19 cellular contexts compared by ENCODE assay signal in genomic region chr3:169467703-169468102, GRCh38.
DNase-seq lines count a peak whose midpoint lies in the region; ATAC-seq, FAIRE-seq and TF ChIP-seq lines count a peak whose summit lies in the region.
"Had no signal": no experiment of that assay in that cellular context is flagged by ENCODE, and none has a peak within 500 bp of the region (broad histone marks: within the 10 kb centered on the region; RNA-seq: fewer than 3 reads in every experiment).

No MANE protein-coding gene starts in this region.

- POLR2A ChIA-PET in WTC11 (lab: Charles Lee) = no interaction called here

- intact Hi-C loops in pancreas (cut with DNase I) (no loop called here), spleen (cut with DNase I; ENCODE audit: low total_unique reads) (no loop called here)

- H3K36me3 Mint-ChIP-seq in GM23338 (ENCODE audit: low read depth) (no peaks in the 10 kb centered on the region), WTC11 (no peaks in the 10 kb centered on the region), neural crest cell (ENCODE audit: low read depth) (no peaks in the 10 kb centered on the region)
- H3K36me3 Mint-ChIP-seq: CD8-positive, alpha-beta memory T cell had no signal

- TF ChIP-seq POLR2A in spleen (IDR thresholded peaks at IDR 0.05) = no peak

- no peaks in the 10 kb centered on the region for H3K79me2 ChIP-seq in GM23338 (replicated peaks; ENCODE audit: insufficient read depth)

- whole genome bisulfite sequencing in pancreas, 2 donors = 67 to 69% methylated on average over 5 of the region's 5 CpGs
- WGBS in spleen, 5 donors = 44 to 51% (median 49%) methylated on average over 5 of the region's 5 CpGs

- CTCF ChIA-PET in WTC11 (lab: Charles Lee) = interaction anchor here (1.0 kb wide), 1 partner anchor 202 kb away, joined by 3 read pairs; no protein-coding TSS in a partner anchor

- DNase-seq in GM23338 (ENCODE audit: low spot score) = peak; percentile 1
- DNase-seq in OCI-M1 (lab: John Stamatoyannopoulos, UW) = peak; percentile 87
- DNase-seq in WTC11 (ENCODE audit: low spot score) = no peak
- no peak for DNase-seq in neural crest cell (ENCODE audit: low read depth, low spot score)
- DNase-seq in GM10266 (ENCODE audit: extremely low spot score) = no peak
- DNase-seq in pancreas = no peak
- no peak for DNase-seq in spleen
- DNase-seq: AML-193; Caco-2; CD8-positive, alpha-beta memory T cell; DND-41; GDM1; HFFc6; KG1 had no signal

- peak overlapping the region; percentile 91; the same call in 1 of the 2 replicates for H2AFZ ChIP-seq in GM23338

- H3K4me1 Mint-ChIP-seq in GM23338 (peaks cover 8% of the 10 kb centered on the region), WTC11 (peaks cover 19% of the 10 kb centered on the region), neural crest cell (no peaks in the 10 kb centered on the region)
- H3K4me1 Mint-ChIP-seq: CD8-positive, alpha-beta memory T cell had no signal

- ATAC-seq in GM23338 = no peak
- ATAC-seq in WTC11 = no peak
- ATAC-seq in HG03571 (IDR thresholded peaks at IDR 0.05; ENCODE audit: unreplicated experiment) = no peak
- no peak for ATAC-seq in pancreas

- H3K27me3 Mint-ChIP-seq in GM23338 (ENCODE audit: insufficient read depth, low read depth, poor library complexity) = no peaks in the 10 kb centered on the region
- H3K27me3 Mint-ChIP-seq in WTC11 (ENCODE audit: low read depth) = no peaks in the 10 kb centered on the region
- H3K27me3 Mint-ChIP-seq in neural crest cell (ENCODE audit: low read depth) = peaks cover 13% of the 10 kb centered on the region

- H3K4me3 Mint-ChIP-seq in GM23338 (no peak overlapping the region), WTC11 (no peak overlapping the region), neural crest cell (no peak overlapping the region)
- H3K4me3 Mint-ChIP-seq: CD8-positive, alpha-beta memory T cell; HFFc6 had no signal

- H3K4me2 ChIP-seq in GM23338 = no peak overlapping the region
- H3K4me2 ChIP-seq: BLaER1 had no signal

- H3K4me1 ChIP-seq in GM23338 (ENCODE audit: insufficient read depth) (peaks cover 9% of the 10 kb centered on the region), pancreas (no peaks in the 10 kb centered on the region), spleen (no peaks in the 10 kb centered on the region)
- H3K4me1 ChIP-seq: BLaER1, Caco-2 had no signal

- H3K27ac ChIP-seq in GM23338 (ENCODE audit: low read depth) (no peak overlapping the region), pancreas (no peak overlapping the region), spleen (no peak overlapping the region)
- H3K27ac ChIP-seq: 22Rv1, BLaER1 had no signal

- H3K9me3 Mint-ChIP-seq in GM23338 (no peaks in the 10 kb centered on the region), WTC11 (no peaks in the 10 kb centered on the region), neural crest cell (no peaks in the 10 kb centered on the region)
- H3K9me3 Mint-ChIP-seq: CD8-positive, alpha-beta memory T cell; HFFc6 had no signal

- TF ChIP-seq CTCF in GM23338 (conservative IDR thresholded peaks at IDR 0.05; ENCODE audit: low read depth in 2 of 2) (no peak), WTC11 (IDR thresholded peaks at IDR 0.05) (no peak), neural crest cell (conservative IDR thresholded peaks at IDR 0.05) (no peak), GM10266 (IDR thresholded peaks at IDR 0.05; ENCODE audit: control insufficient read depth, insufficient read depth, low read depth, missing control alignments) (no peak), pancreas (IDR thresholded peaks at IDR 0.05) (no peak), spleen (IDR thresholded peaks at IDR 0.05 in 8 of 11, conservative IDR thresholded peaks at IDR 0.05 in 3 of 11) (no peak)

- no peak overlapping the region for H3K4me3 ChIP-seq in GM23338
- H3K4me3 ChIP-seq in pancreas = no peak overlapping the region
- no peak overlapping the region for H3K4me3 ChIP-seq in spleen
- H3K4me3 ChIP-seq: BLaER1, HAP-1 had no signal

- H4K20me1 ChIP-seq in GM23338 (replicated peaks; ENCODE audit: insufficient read depth) = no peaks in the 10 kb centered on the region
- H4K20me1 ChIP-seq: BLaER1 had no signal

- no peaks in the 10 kb centered on the region; the same call in 1 of the 2 replicates for H3K9me2 ChIP-seq in GM23338 (ENCODE audit: insufficient read depth)

- FAIRE-seq in pancreas (lab: Jason Lieb, UNC) = no peak
- FAIRE-seq: GM19239 had no signal

- H3K36me3 ChIP-seq in GM23338 (ENCODE audit: insufficient read depth) (no peaks in the 10 kb centered on the region), pancreas (no peaks in the 10 kb centered on the region), spleen (no peaks in the 10 kb centered on the region)
- H3K36me3 ChIP-seq: BLaER1, HAP-1 had no signal

- H3F3A ChIP-seq in GM23338 (replicated peaks; ENCODE audit: low read depth) = no peaks in the 10 kb centered on the region

- H3K27me3 ChIP-seq in GM23338 (ENCODE audit: insufficient read depth) (no peaks in the 10 kb centered on the region), pancreas (no peaks in the 10 kb centered on the region), spleen (replicated peaks in 1 of 7) (peaks cover 0 to 6% (median 0%) of the 10 kb centered on the region in 7 donors)
- H3K27me3 ChIP-seq: BLaER1 had no signal

- H3K9me3 ChIP-seq in pancreas = no peaks in the 10 kb centered on the region
- H3K9me3 ChIP-seq in spleen = no peaks in the 10 kb centered on the region
- H3K9me3 ChIP-seq: BLaER1, Caco-2, HAP-1 had no signal

- peak overlapping the region; percentile 15; the same call in 1 of the 2 replicates for H3K27ac Mint-ChIP-seq in GM23338
- H3K27ac Mint-ChIP-seq in WTC11 = 0 out of 2 replicates have a peak overlapping the region, but pooled peaks have one; percentile 0
- H3K27ac Mint-ChIP-seq in neural crest cell (ENCODE audit: unreplicated experiment) = peak overlapping the region; percentile 19
- H3K27ac Mint-ChIP-seq: CD8-positive, alpha-beta memory T cell; HFFc6 had no signal

TF ChIP-seq in GM23338, 12 proteins besides CTCF, POLR2A, EP300 and RAD21 (continues in another document):
- TF ChIP-seq EZH2 (IDR thresholded peaks at IDR 0.05; ENCODE audit: low read depth, unreplicated experiment) (no peak), ZNF331 (CRISPR knock-in tag; IDR thresholded peaks at IDR 0.05; ENCODE audit: low read depth) (no peak), JUNB (IDR thresholded peaks at IDR 0.05; ENCODE audit: unreplicated experiment) (no peak), ZNF114 (CRISPR knock-in tag; IDR thresholded peaks at IDR 0.05) (no peak), POLR2AphosphoS5 (IDR thresholded peaks at IDR 0.05; ENCODE audit: low read depth) (no peak), NANOG (IDR thresholded peaks at IDR 0.05; ENCODE audit: borderline replicate concordance) (no peak), EZH2phosphoT487 (IDR thresholded peaks at IDR 0.05; ENCODE audit: unreplicated experiment) (no peak), STAT1 (IDR thresholded peaks at IDR 0.05; ENCODE audit: unreplicated experiment) (no peak)
- TF ChIP-seq, protein P1, sequence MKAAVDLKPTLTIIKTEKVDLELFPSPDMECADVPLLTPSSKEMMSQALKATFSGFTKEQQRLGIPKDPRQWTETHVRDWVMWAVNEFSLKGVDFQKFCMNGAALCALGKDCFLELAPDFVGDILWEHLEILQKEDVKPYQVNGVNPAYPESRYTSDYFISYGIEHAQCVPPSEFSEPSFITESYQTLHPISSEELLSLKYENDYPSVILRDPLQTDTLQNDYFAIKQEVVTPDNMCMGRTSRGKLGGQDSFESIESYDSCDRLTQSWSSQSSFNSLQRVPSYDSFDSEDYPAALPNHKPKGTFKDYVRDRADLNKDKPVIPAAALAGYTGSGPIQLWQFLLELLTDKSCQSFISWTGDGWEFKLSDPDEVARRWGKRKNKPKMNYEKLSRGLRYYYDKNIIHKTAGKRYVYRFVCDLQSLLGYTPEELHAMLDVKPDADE (IDR thresholded peaks at IDR 0.05) = no peak

TF ChIP-seq in WTC11, 78 proteins besides CTCF, POLR2A, EP300 and RAD21 (continues in another document):
- no peak for TF ChIP-seq ZNF423 (CRISPR knock-in tag; IDR thresholded peaks at IDR 0.05)
- no peak for TF ChIP-seq ZNF671 (CRISPR knock-in tag; IDR thresholded peaks at IDR 0.05)
- TF ChIP-seq ZNF281 (CRISPR knock-in tag; IDR thresholded peaks at IDR 0.05) = no peak
- TF ChIP-seq ZNF232 (CRISPR knock-in tag; IDR thresholded peaks at IDR 0.05) = no peak
- TF ChIP-seq TEAD1 (CRISPR knock-in tag; IDR thresholded peaks at IDR 0.05) = no peak

Comparison
In these comparisons a context has a peak if more than half of its experiments do, and no peak if none do; other contexts are left out.
1. DNase-seq: peak in GM23338 (single experiment) and OCI-M1 (single experiment); none in WTC11 (single experiment), neural crest cell (single experiment), GM10266 (single experiment), pancreas (0 of 6) and spleen (single experiment).
2. Peak in every context shown above with its lines, with median percentiles within 50 percentile points of each other: H3K27ac Mint-ChIP-seq.